Comparison of ENCODE assay signal across 9 cellular contexts in genomic region chr6:158047120-158047518, GRCh38.
DNase-seq lines count a peak whose midpoint lies in the region; ATAC-seq and TF ChIP-seq lines count a peak whose summit lies in the region.
"Had no signal": no experiment of that assay in that cellular context is flagged by ENCODE, and none has a peak within 500 bp of the region (broad histone marks: within the 10 kb centered on the region; RNA-seq: fewer than 3 reads in every experiment).

No MANE protein-coding gene starts in this region.

- no peaks in the 10 kb centered on the region for H3K27me3 ChIP-seq in CD4-positive, alpha-beta T cell (ENCODE audit: control insufficient read depth, insufficient read depth, low read length)

- H3K9me3 ChIP-seq in CD4-positive, alpha-beta T cell (ENCODE audit: control insufficient read depth, low read length): no peaks in the 10 kb centered on the region

- POLR2A ChIA-PET in CD4-positive, alpha-beta T cell (lab: Charles Lee): interaction anchor here (2.3 to 3.0 kb wide), 2 partner anchors 11 to 65 kb away, joined by 12 to 13 read pairs; partner anchors contain the start of gene SYNJ2
- POLR2A ChIA-PET in activated CD4-positive, alpha-beta T cell treated with anti-CD3 and anti-CD28 coated beads for 36 hours (lab: Charles Lee): interaction anchor here (0.7 to 2.8 kb wide), 5 partner anchors 10 to 986 kb away, joined by 3 to 9 read pairs (median 5); no protein-coding TSS in a partner anchor

- no peak overlapping the region for H3K4me3 Mint-ChIP-seq in CD4-positive, alpha-beta T cell
- peak overlapping the region; percentile 25 for H3K4me3 Mint-ChIP-seq in activated CD4-positive, alpha-beta T cell treated with anti-CD3 and anti-CD28 coated beads for 36 hours
- peak overlapping the region; percentile 19 for H3K4me3 Mint-ChIP-seq in central memory CD8-positive, alpha-beta T cell
- no peak overlapping the region for H3K4me3 Mint-ChIP-seq in progenitor cell of endocrine pancreas (ENCODE audit: low read depth)

- peaks cover 25% of the 10 kb centered on the region for H3K4me1 Mint-ChIP-seq in CD4-positive, alpha-beta T cell (ENCODE audit: low read depth)
- H3K4me1 Mint-ChIP-seq in activated CD4-positive, alpha-beta T cell treated with anti-CD3 and anti-CD28 coated beads for 36 hours: peaks cover 33% of the 10 kb centered on the region
- peaks cover 19% of the 10 kb centered on the region for H3K4me1 Mint-ChIP-seq in central memory CD8-positive, alpha-beta T cell
- peaks cover 13% of the 10 kb centered on the region for H3K4me1 Mint-ChIP-seq in progenitor cell of endocrine pancreas (ENCODE audit: low read depth)

- TF ChIP-seq CTCF in CD4-positive, alpha-beta T cell (IDR thresholded peaks at IDR 0.05): no peak
- no peak for TF ChIP-seq CTCF in GM20000 (IDR thresholded peaks at IDR 0.05; ENCODE audit: extremely low read depth, missing control alignments)
- no peak for TF ChIP-seq CTCF in progenitor cell of endocrine pancreas (IDR thresholded peaks at IDR 0.05; ENCODE audit: unreplicated experiment)

- H3K36me3 Mint-ChIP-seq in CD4-positive, alpha-beta T cell (ENCODE audit: low read depth): peaks cover 66% of the 10 kb centered on the region
- peaks cover 52% of the 10 kb centered on the region for H3K36me3 Mint-ChIP-seq in activated CD4-positive, alpha-beta T cell treated with anti-CD3 and anti-CD28 coated beads for 36 hours (ENCODE audit: low read depth)
- H3K36me3 Mint-ChIP-seq in central memory CD8-positive, alpha-beta T cell (ENCODE audit: insufficient read depth): peaks cover 2% of the 10 kb centered on the region
- peaks cover 12% of the 10 kb centered on the region for H3K36me3 Mint-ChIP-seq in progenitor cell of endocrine pancreas (ENCODE audit: insufficient read depth)

- peak; percentile 62 for ATAC-seq in CD4-positive, alpha-beta T cell (ENCODE audit: poor library complexity)
- ATAC-seq in activated CD4-positive, alpha-beta T cell treated with anti-CD3 and anti-CD28 coated beads for 36 hours: peak; percentile 93
- ATAC-seq in central memory CD8-positive, alpha-beta T cell (replicated peaks; ENCODE audit: extremely low read depth, poor library complexity, severe bottlenecking): peak; percentile 64
- ATAC-seq in GM21381 (IDR thresholded peaks at IDR 0.05; ENCODE audit: unreplicated experiment): no peak

- H3K9me3 Mint-ChIP-seq in CD4-positive, alpha-beta T cell: no peaks in the 10 kb centered on the region
- H3K9me3 Mint-ChIP-seq in activated CD4-positive, alpha-beta T cell treated with anti-CD3 and anti-CD28 coated beads for 36 hours (ENCODE audit: low read depth): no peaks in the 10 kb centered on the region
- H3K9me3 Mint-ChIP-seq in central memory CD8-positive, alpha-beta T cell: no peaks in the 10 kb centered on the region
- H3K9me3 Mint-ChIP-seq in progenitor cell of endocrine pancreas (ENCODE audit: low read depth): no peaks in the 10 kb centered on the region

- CTCF ChIA-PET in CD4-positive, alpha-beta T cell (lab: Charles Lee): interaction anchor here (1.2 to 1.4 kb wide), 2 partner anchors 21 to 66 kb away, joined by 3 to 6 read pairs; partner anchors contain the start of gene SYNJ2
- CTCF ChIA-PET in activated CD4-positive, alpha-beta T cell treated with anti-CD3 and anti-CD28 coated beads for 36 hours (lab: Charles Lee): interaction anchor here (0.5 to 4.3 kb wide), 3 partner anchors 8 to 433 kb away, joined by 3 to 23 read pairs (median 8); no protein-coding TSS in a partner anchor

- H3K27ac Mint-ChIP-seq in CD4-positive, alpha-beta T cell: peak overlapping the region; percentile 60
- peak overlapping the region; percentile 85 for H3K27ac Mint-ChIP-seq in activated CD4-positive, alpha-beta T cell treated with anti-CD3 and anti-CD28 coated beads for 36 hours
- H3K27ac Mint-ChIP-seq in central memory CD8-positive, alpha-beta T cell (ENCODE audit: low read depth): peak overlapping the region; percentile 65
- H3K27ac Mint-ChIP-seq in progenitor cell of endocrine pancreas: no peak overlapping the region

- intact Hi-C loops in CD4-positive, alpha-beta T cell (cut with DNase I, micrococcal nuclease): no loop called here
- intact Hi-C loops in activated CD4-positive, alpha-beta T cell treated with anti-CD3 and anti-CD28 coated beads for 36 hours (cut with DNase I, micrococcal nuclease): loop anchor here (1.0 to 5.0 kb wide), 3 partner anchors 10 to 65 kb away; partner anchors contain the start of gene SYNJ2 (in 1 of the 2)

- no peaks in the 10 kb centered on the region for H3K27me3 Mint-ChIP-seq in CD4-positive, alpha-beta T cell
- no peaks in the 10 kb centered on the region for H3K27me3 Mint-ChIP-seq in activated CD4-positive, alpha-beta T cell treated with anti-CD3 and anti-CD28 coated beads for 36 hours
- no peaks in the 10 kb centered on the region for H3K27me3 Mint-ChIP-seq in central memory CD8-positive, alpha-beta T cell
- no peaks in the 10 kb centered on the region for H3K27me3 Mint-ChIP-seq in progenitor cell of endocrine pancreas

- DNase-seq in CD4-positive, alpha-beta T cell: peak in 7 of 10 experiments; percentile 13 to 47 (median 33)
- DNase-seq in activated CD4-positive, alpha-beta T cell treated with anti-CD3 and anti-CD28 coated beads for 36 hours: peak; percentile 91
- DNase-seq in central memory CD8-positive, alpha-beta T cell (ENCODE audit: low spot score in 2 of 2): no peak
- DNase-seq in stimulated activated CD4-positive, alpha-beta T cell treated with anti-CD3 and anti-CD28 coated beads, Interleukin-2, amount 100 ng/mL, for 24 hours: peak; percentile 61 to 80
- DNase-seq in GM20000 (ENCODE audit: low spot score) (no peak), progenitor cell of endocrine pancreas (ENCODE audit: low spot score, unreplicated experiment) (no peak), NOMO-1 treated with dmso at 0.1 percent for 144 hours (lab: John Stamatoyannopoulos, UW; ENCODE audit: unreplicated experiment) (no peak)
- DNase-seq: NCI-H69 had no signal

- no peak overlapping the region for H3K27ac ChIP-seq in CD4-positive, alpha-beta T cell (ENCODE audit: low read depth, low read length)

Comparison
In these comparisons a context has a peak if more than half of its experiments do, and no peak if none do; other contexts are left out.
1. DNase-seq: peak in CD4-positive, alpha-beta T cell (7 of 10), activated CD4-positive, alpha-beta T cell treated with anti-CD3 and anti-CD28 coated beads for 36 hours (single experiment) and stimulated activated CD4-positive, alpha-beta T cell treated with anti-CD3 and anti-CD28 coated beads, Interleukin-2, amount 100 ng/mL, for 24 hours (2 of 2); none in central memory CD8-positive, alpha-beta T cell (0 of 2), GM20000 (single experiment), progenitor cell of endocrine pancreas (single experiment) and NOMO-1 treated with dmso at 0.1 percent for 144 hours (single experiment).
2. H3K4me3 Mint-ChIP-seq: peak in activated CD4-positive, alpha-beta T cell treated with anti-CD3 and anti-CD28 coated beads for 36 hours (single experiment) and central memory CD8-positive, alpha-beta T cell (single experiment); none in CD4-positive, alpha-beta T cell (single experiment) and progenitor cell of endocrine pancreas (single experiment).
3. intact Hi-C loops: an anchor here in activated CD4-positive, alpha-beta T cell treated with anti-CD3 and anti-CD28 coated beads for 36 hours (1.0 to 5.0 kb wide); none called in CD4-positive, alpha-beta T cell.